9 cellular contexts compared by ENCODE assay signal in the genomic region with DNA sequence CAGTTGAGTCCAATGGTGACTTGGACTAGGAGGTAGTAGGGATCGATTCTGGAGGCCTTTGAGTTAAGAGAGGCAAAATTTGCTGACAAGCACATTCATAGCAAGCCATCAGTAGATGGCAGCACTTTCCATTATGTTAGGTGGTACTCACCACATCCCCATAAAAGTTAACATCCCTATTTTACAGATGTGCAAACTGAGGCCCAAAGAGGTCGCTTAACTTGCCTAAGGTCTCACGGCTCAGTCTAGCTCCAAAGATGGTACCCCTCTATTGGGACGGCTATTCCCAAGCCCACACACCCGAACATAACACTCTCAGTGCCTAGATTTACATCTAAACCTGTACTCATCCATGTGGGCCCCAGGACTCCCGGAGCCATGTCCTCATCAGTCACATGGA. TPM values are rescaled to one million over a fixed set of nuclear protein-coding genes. Genes with fewer than 3 reads are reported as not detected.
DNase-seq lines count a peak whose midpoint lies in the region; ATAC-seq, FAIRE-seq and TF ChIP-seq lines count a peak whose summit lies in the region.
"Had no signal": no experiment of that assay in that cellular context is flagged by ENCODE, and none has a peak within 500 bp of the region (broad histone marks: within the 10 kb centered on the region; RNA-seq: fewer than 3 reads in every experiment).

No MANE protein-coding gene starts in this region.

- H4K5ac ChIP-seq in H1 (ENCODE audit: insufficient read length, low read depth, low read length), result no peak overlapping the region

- no peak overlapping the region for H3K23ac ChIP-seq in H1 (ENCODE audit: insufficient read length)

- intact Hi-C loops in spleen (cut with DNase I; ENCODE audit: low total_unique reads), result no loop called here
- intact Hi-C loops in posterior cingulate gyrus (cut with DNase I), result no loop called here

- peaks cover 2% of the 10 kb centered on the region for H3K36me3 Mint-ChIP-seq in activated CD8-positive, alpha-beta memory T cell treated with anti-CD3 and anti-CD28 coated beads, Interleukin-2, amount 10 ng/mL, durations not matched to agents 7 days and 5 days

- CTCF ChIA-PET in activated CD8-positive, alpha-beta memory T cell treated with anti-CD3 and anti-CD28 coated beads, Interleukin-2, amount 10 ng/mL, durations not matched to agents 7 days and 5 days (lab: Charles Lee), result interaction anchor here (0.8 to 27.8 kb wide), 4 partner anchors 14 to 53 kb away, joined by 3 to 1113 read pairs (median 16); partner anchors contain the start of gene FOSB
- CTCF ChIA-PET in H1 (lab: Charles Lee; ENCODE audit: partially characterized antibody), result interaction anchor here (1.0 to 6.3 kb wide), 9 partner anchors 8 to 196 kb away, joined by 3 to 145 read pairs (median 9); partner anchors contain the start of gene FOSB

- no peaks in the 10 kb centered on the region for H3K79me2 ChIP-seq in H1 (ENCODE audit: control insufficient read depth in 1 of 2, insufficient read depth in 2 of 2, low read length in 2 of 2)

- peak; percentile 54 for DNase-seq in activated CD8-positive, alpha-beta memory T cell treated with anti-CD3 and anti-CD28 coated beads, Interleukin-2, amount 10 ng/mL, durations not matched to agents 7 days and 5 days
- no peak for DNase-seq in activated CD8-positive, alpha-beta memory T cell treated with anti-CD3 and anti-CD28 coated beads for 24 hours
- DNase-seq in NCI-H1694 treated with DMSO at 0.1 percent for 48 hours (lab: John Stamatoyannopoulos, UW) (peak; percentile 26), H1 (ENCODE audit: low read depth in 1 of 2, low spot score in 2 of 2) (no peak), spleen (no peak), T1000 (lab: John Stamatoyannopoulos, UW) (no peak), posterior cingulate gyrus (no peak), NCI-H1048 (lab: John Stamatoyannopoulos, UW) (no peak)
- DNase-seq: activated T-cell treated with anti-CD3 and anti-CD28 coated beads, Interleukin-2, amount 50 U/mL, for 48 hours had no signal

- no peak overlapping the region for H3K9ac ChIP-seq in H1 (replicated peaks in 1 of 4; ENCODE audit: extremely low read depth in 1 of 4, low read depth in 3 of 4, low read length in 3 of 4)

- peak overlapping the region; percentile 72 for H2BK15ac ChIP-seq in H1 (ENCODE audit: low read length)

- H3K4me2 ChIP-seq in H1 (ENCODE audit: insufficient read depth in 1 of 2, low read depth in 2 of 2, low read length in 2 of 2), result no peak overlapping the region

- no peaks in the 10 kb centered on the region for H3K9me3 ChIP-seq in H1 (ENCODE audit: insufficient read depth in 2 of 2, low read depth in 1 of 2, low read length in 1 of 2)
- H3K9me3 ChIP-seq in spleen, result no peaks in the 10 kb centered on the region

- no peak overlapping the region for H3K14ac ChIP-seq in H1 (ENCODE audit: insufficient read length)

- H3K4ac ChIP-seq in H1 (replicated peaks; ENCODE audit: insufficient read length, low read depth, low read length), result no peak overlapping the region

- H3K27me3 ChIP-seq in H1 (replicated peaks in 1 of 4; ENCODE audit: control insufficient read depth in 3 of 4, extremely low read depth in 1 of 4, insufficient read depth in 3 of 4, low read length in 3 of 4), result peaks cover 0 to 12% (median 10%) of the 10 kb centered on the region in 4 experiments; a peak in 6 of 7 replicates
- H3K27me3 ChIP-seq in spleen (replicated peaks in 1 of 7), result no peaks in the 10 kb centered on the region

- no peak overlapping the region for H4K91ac ChIP-seq in H1 (replicated peaks; ENCODE audit: insufficient read length, low read length)

- H4K20me1 ChIP-seq in H1 (replicated peaks in 1 of 2; ENCODE audit: control insufficient read depth in 1 of 2, insufficient read depth in 2 of 2, low read length in 2 of 2), result no peaks in the 10 kb centered on the region

- TF ChIP-seq POLR2A in H1 (IDR thresholded peaks at IDR 0.05; ENCODE audit: control extremely low read depth in 1 of 2, low read depth in 2 of 2, low read length in 2 of 2) (no peak), spleen (IDR thresholded peaks at IDR 0.05) (no peak)

- H3K4me1 ChIP-seq in H1 (replicated peaks in 1 of 4; ENCODE audit: control insufficient read depth in 3 of 4, insufficient read depth in 4 of 4, low read length in 3 of 4), result peaks cover 6 to 20% (median 11%) of the 10 kb centered on the region in 4 experiments
- H3K4me1 ChIP-seq in spleen, result peaks cover 29 to 78% (median 54%) of the 10 kb centered on the region in 6 donors

- H3K4me1 Mint-ChIP-seq in activated CD8-positive, alpha-beta memory T cell treated with anti-CD3 and anti-CD28 coated beads, Interleukin-2, amount 10 ng/mL, durations not matched to agents 7 days and 5 days, result peaks cover 55% of the 10 kb centered on the region

- no peaks in the 10 kb centered on the region for H3K36me3 ChIP-seq in H1 (ENCODE audit: control insufficient read depth in 2 of 4, insufficient read depth in 4 of 4, low read length in 3 of 4)
- no peaks in the 10 kb centered on the region for H3K36me3 ChIP-seq in spleen

- 89% methylated on average over 6 of the region's 6 CpGs; no CpG with 5 or more reads in 1 of the 2 experiments for WGBS in H1 (ENCODE audit: extremely low coverage in 1 of 2, insufficient coverage in 1 of 2, insufficient read length in 1 of 2, insufficient replicate concordance in 2 of 2, low coverage in 1 of 2, low lambda C conversion rate in 2 of 2, missing lambda C conversion rate in 1 of 2), 2 experiments
- 75 to 84% (median 80%) methylated on average over 6 of the region's 6 CpGs for WGBS in spleen, 5 donors

- H3K27ac Mint-ChIP-seq in activated CD8-positive, alpha-beta memory T cell treated with anti-CD3 and anti-CD28 coated beads, Interleukin-2, amount 10 ng/mL, durations not matched to agents 7 days and 5 days, result no peak overlapping the region

- no peak for TF ChIP-seq EP300 in H1 (IDR thresholded peaks at IDR 0.05; ENCODE audit: borderline replicate concordance in 1 of 2, low read depth in 2 of 2, low read length in 2 of 2)

- H3K27ac ChIP-seq in H1 (ENCODE audit: low read depth, low read length) (no peak overlapping the region), spleen (peak overlapping the region in 1 of 8 donors; percentile 9)

- H4K8ac ChIP-seq in H1 (ENCODE audit: extremely low read depth, insufficient read depth, low read length), result no peak overlapping the region

- H3K23me2 ChIP-seq in H1 (ENCODE audit: low read depth, low read length), result peaks cover 23% of the 10 kb centered on the region

- H2BK12ac ChIP-seq in H1 (ENCODE audit: low read depth, low read length), result no peak overlapping the region

- H3K27me3 Mint-ChIP-seq in activated CD8-positive, alpha-beta memory T cell treated with anti-CD3 and anti-CD28 coated beads, Interleukin-2, amount 10 ng/mL, durations not matched to agents 7 days and 5 days, result no peaks in the 10 kb centered on the region

- no peak for FAIRE-seq in H1 (lab: Jason Lieb, UNC)

- no peaks in the 10 kb centered on the region for H3K79me1 ChIP-seq in H1 (ENCODE audit: low read depth, low read length)

- H2BK5ac ChIP-seq in H1 (ENCODE audit: low read depth, low read length), result no peak overlapping the region

- no peak overlapping the region for H3K56ac ChIP-seq in H1 (replicated peaks; ENCODE audit: insufficient read length, low read depth, low read length)

- H2BK20ac ChIP-seq in H1 (ENCODE audit: low read length), result no peak overlapping the region

- TF ChIP-seq RAD21 in H1 (IDR thresholded peaks at IDR 0.05 in 1 of 2, conservative IDR thresholded peaks at IDR 0.05 in 1 of 2; ENCODE audit: low read depth in 2 of 2, low read length in 2 of 2), result peak; percentile 37 to 44

- no peak overlapping the region; the same call in 1 of the 2 replicates for H2AK5ac ChIP-seq in H1 (ENCODE audit: low read depth, low read length)

- no peak overlapping the region for H2BK120ac ChIP-seq in H1 (replicated peaks; ENCODE audit: low read depth, low read length)

- peak overlapping the region; percentile 28 for H3K4me3 Mint-ChIP-seq in activated CD8-positive, alpha-beta memory T cell treated with anti-CD3 and anti-CD28 coated beads, Interleukin-2, amount 10 ng/mL, durations not matched to agents 7 days and 5 days

- no peaks in the 10 kb centered on the region for H3K9me3 Mint-ChIP-seq in activated CD8-positive, alpha-beta memory T cell treated with anti-CD3 and anti-CD28 coated beads, Interleukin-2, amount 10 ng/mL, durations not matched to agents 7 days and 5 days (ENCODE audit: low read depth)

- POLR2A ChIA-PET in H1 (lab: Charles Lee; ENCODE audit: partially characterized antibody), result interaction anchor here (1.3 to 1.9 kb wide), 4 partner anchors 9 to 31 kb away, joined by 7 to 12 read pairs (median 8); partner anchors contain the start of gene FOSB

- H3K4me3 ChIP-seq in H1 (ENCODE audit: extremely low read depth in 1 of 4, insufficient read depth in 2 of 4, low read depth in 3 of 4, low read length in 4 of 4), result no peak overlapping the region
- no peak overlapping the region for H3K4me3 ChIP-seq in spleen

- TF ChIP-seq CTCF in H1 (IDR thresholded peaks at IDR 0.05; ENCODE audit: control extremely low read depth in 1 of 3, insufficient read depth in 1 of 3, low read depth in 1 of 3, low read length in 3 of 3), result peak in 2 of 3 experiments; percentile 30 to 64; a peak in 2 of 4 replicates
- peak in 7 of 11 experiments; percentile 4 to 49 (median 37) for TF ChIP-seq CTCF in spleen (IDR thresholded peaks at IDR 0.05 in 8 of 11, conservative IDR thresholded peaks at IDR 0.05 in 3 of 11)

- H2AFZ ChIP-seq in H1 (ENCODE audit: low read length), result no peak overlapping the region

- ATAC-seq in activated CD8-positive, alpha-beta memory T cell treated with anti-CD3 and anti-CD28 coated beads, Interleukin-2, amount 10 ng/mL, durations not matched to agents 7 days and 5 days, result no peak

- no peak overlapping the region for H3K18ac ChIP-seq in H1 (ENCODE audit: extremely low read depth, low read length)

RNA-seq across cellular contexts. Expression of gene FOSB, which starts 21.5 kb away (rescaled TPM):
- 10 to 100 TPM in 1 of 2 experiments, 1 to 10 TPM in 1; 5.6 to 98.6 TPM for total RNA-seq in activated CD8-positive, alpha-beta memory T cell treated with anti-CD3 and anti-CD28 coated beads, Interleukin-2, amount 10 ng/mL, durations not matched to agents 7 days and 5 days
- 1.3 and 2.7 TPM in 2 replicates for total RNA-seq in H1 (2021; fragmentation: NEBNext Ultra II Directional; extraction: Animal tissue kit (Norgen Biotek cat#: 25700))
- polyA plus RNA-seq in H1 (2011; rRNA removed) (0.44 and 1.2 TPM in 2 replicates), spleen (1 to 10 TPM in 2 of 3 donors, under 1 TPM in 1; 0.42 to 2.2 (median 1.3) TPM)
- 0.32 TPM for polyA plus RNA-seq in H1 (2011; cell fraction: cytosol; rRNA removed)
- 5.2 TPM for polyA plus RNA-seq in H1 (2011; cell fraction: nucleus; rRNA removed)
- 1.1 to 4.3 TPM (median 2.6 TPM) in 4 replicates for polyA plus RNA-seq in H1 (2012, experiment 1 of 2)
- 2.4 TPM for polyA plus RNA-seq in H1 (2012, experiment 2 of 2)
- 0.85 TPM for polyA plus RNA-seq in H1 (2013, experiment 1 of 2)
- 0.79 TPM for polyA plus RNA-seq in H1 (2013, experiment 2 of 2)
- polyA minus RNA-seq in H1 (2011; rRNA and poly(A)+ RNA removed), result 2.8 and 6.9 TPM in 2 replicates
- polyA minus RNA-seq in H1 (2011; cell fraction: cytosol; rRNA and poly(A)+ RNA removed), result 1.5 TPM
- polyA minus RNA-seq in H1 (2011; cell fraction: nucleus; rRNA and poly(A)+ RNA removed), result 39.4 TPM
- 10 to 100 TPM in 2 of 7 donors, 1 to 10 TPM in 4, under 1 TPM in 1; 0.92 to 41.7 (median 1.6) TPM for total RNA-seq in spleen

RNA-seq across cellular contexts. Expression of gene ERCC1, which starts 22.6 kb away (rescaled TPM):
- 10 to 100 TPM; 62.5 to 73.4 TPM for total RNA-seq in activated CD8-positive, alpha-beta memory T cell treated with anti-CD3 and anti-CD28 coated beads, Interleukin-2, amount 10 ng/mL, durations not matched to agents 7 days and 5 days
- 44.7 and 46.4 TPM in 2 replicates for total RNA-seq in H1 (2021; fragmentation: NEBNext Ultra II Directional; extraction: Animal tissue kit (Norgen Biotek cat#: 25700))
- polyA plus RNA-seq in H1 (2011; rRNA removed) (94.2 and 112 TPM in 2 replicates), spleen (10 to 100 TPM; 45.3 to 54.6 (median 50.0) TPM)
- polyA plus RNA-seq in H1 (2011; cell fraction: cytosol; rRNA removed), result 73.6 TPM
- polyA plus RNA-seq in H1 (2011; cell fraction: nucleus; rRNA removed), result 104 TPM
- 44.6 to 60.9 TPM (median 54.2 TPM) in 4 replicates for polyA plus RNA-seq in H1 (2012, experiment 1 of 2)
- polyA plus RNA-seq in H1 (2012, experiment 2 of 2), result 246 TPM
- 51.0 TPM for polyA plus RNA-seq in H1 (2013, experiment 1 of 2)
- polyA plus RNA-seq in H1 (2013, experiment 2 of 2), result 52.4 TPM
- 32.3 and 35.8 TPM in 2 replicates for polyA minus RNA-seq in H1 (2011; rRNA and poly(A)+ RNA removed)
- 33.8 TPM for polyA minus RNA-seq in H1 (2011; cell fraction: cytosol; rRNA and poly(A)+ RNA removed)
- 31.2 TPM for polyA minus RNA-seq in H1 (2011; cell fraction: nucleus; rRNA and poly(A)+ RNA removed)
- 10 to 100 TPM; 47.3 to 69.4 (median 59.7) TPM for total RNA-seq in spleen

RNA-seq across cellular contexts. Expression of gene POLR1G, which starts 39.9 kb away (rescaled TPM):
- total RNA-seq in activated CD8-positive, alpha-beta memory T cell treated with anti-CD3 and anti-CD28 coated beads, Interleukin-2, amount 10 ng/mL, durations not matched to agents 7 days and 5 days, result 10 to 100 TPM in 1 of 2 experiments, 1 to 10 TPM in 1; 8.9 to 12.2 TPM
- 34.8 and 38.0 TPM in 2 replicates for total RNA-seq in H1 (2021; fragmentation: NEBNext Ultra II Directional; extraction: Animal tissue kit (Norgen Biotek cat#: 25700))
- polyA plus RNA-seq in H1 (2011; rRNA removed) (16.8 and 18.4 TPM in 2 replicates), spleen (1 to 10 TPM; 2.1 to 4.3 (median 2.5) TPM)
- 16.6 TPM for polyA plus RNA-seq in H1 (2011; cell fraction: cytosol; rRNA removed)
- polyA plus RNA-seq in H1 (2011; cell fraction: nucleus; rRNA removed), result 10.3 TPM
- polyA plus RNA-seq in H1 (2012, experiment 1 of 2), result 20.0 to 27.9 TPM (median 23.6 TPM) in 4 replicates
- polyA plus RNA-seq in H1 (2012, experiment 2 of 2), result 18.3 TPM
- polyA plus RNA-seq in H1 (2013, experiment 1 of 2), result 42.2 TPM
- polyA plus RNA-seq in H1 (2013, experiment 2 of 2), result 43.6 TPM
- 8.2 and 8.3 TPM in 2 replicates for polyA minus RNA-seq in H1 (2011; rRNA and poly(A)+ RNA removed)
- 21.5 TPM for polyA minus RNA-seq in H1 (2011; cell fraction: cytosol; rRNA and poly(A)+ RNA removed)
- 14.5 TPM for polyA minus RNA-seq in H1 (2011; cell fraction: nucleus; rRNA and poly(A)+ RNA removed)
- total RNA-seq in spleen, result 1 to 10 TPM; 2.6 to 4.3 (median 3.1) TPM

RNA-seq across cellular contexts. Expression of gene PPP1R13L, which starts 41.4 kb away (rescaled TPM):
- 10 to 100 TPM in 1 of 2 experiments, 1 to 10 TPM in 1; 6.4 to 11.7 TPM for total RNA-seq in activated CD8-positive, alpha-beta memory T cell treated with anti-CD3 and anti-CD28 coated beads, Interleukin-2, amount 10 ng/mL, durations not matched to agents 7 days and 5 days
- 15.3 and 18.4 TPM in 2 replicates for total RNA-seq in H1 (2021; fragmentation: NEBNext Ultra II Directional; extraction: Animal tissue kit (Norgen Biotek cat#: 25700))
- polyA plus RNA-seq in H1 (2011; rRNA removed) (9.1 and 20.4 TPM in 2 replicates), spleen (10 to 100 TPM in 1 of 3 donors, 1 to 10 TPM in 2; 7.5 to 13.2 (median 8.8) TPM)
- polyA plus RNA-seq in H1 (2011; cell fraction: cytosol; rRNA removed), result 12.5 TPM
- polyA plus RNA-seq in H1 (2011; cell fraction: nucleus; rRNA removed), result 39.1 TPM
- polyA plus RNA-seq in H1 (2012, experiment 1 of 2), result 25.0 to 32.4 TPM (median 29.9 TPM) in 4 replicates
- 28.1 TPM for polyA plus RNA-seq in H1 (2012, experiment 2 of 2)
- 35.0 TPM for polyA plus RNA-seq in H1 (2013, experiment 1 of 2)
- polyA plus RNA-seq in H1 (2013, experiment 2 of 2), result 27.2 TPM
- 4.3 and 7.5 TPM in 2 replicates for polyA minus RNA-seq in H1 (2011; rRNA and poly(A)+ RNA removed)
- polyA minus RNA-seq in H1 (2011; cell fraction: cytosol; rRNA and poly(A)+ RNA removed), result 19.8 TPM
- polyA minus RNA-seq in H1 (2011; cell fraction: nucleus; rRNA and poly(A)+ RNA removed), result 12.2 TPM
- total RNA-seq in spleen, result 10 to 100 TPM in 5 of 7 donors, 1 to 10 TPM in 2; 3.9 to 18.1 (median 12.5) TPM

RNA-seq across cellular contexts. Expression of gene RTN2, which starts 50.6 kb away (rescaled TPM):
- 1 to 10 TPM; 3.1 to 4.3 TPM for total RNA-seq in activated CD8-positive, alpha-beta memory T cell treated with anti-CD3 and anti-CD28 coated beads, Interleukin-2, amount 10 ng/mL, durations not matched to agents 7 days and 5 days
- 21.1 and 21.6 TPM in 2 replicates for total RNA-seq in H1 (2021; fragmentation: NEBNext Ultra II Directional; extraction: Animal tissue kit (Norgen Biotek cat#: 25700))
- 21.0 and 33.5 TPM in 2 replicates for polyA plus RNA-seq in H1 (2011; rRNA removed)
- 19.9 TPM for polyA plus RNA-seq in H1 (2011; cell fraction: cytosol; rRNA removed)
- 19.7 TPM for polyA plus RNA-seq in H1 (2011; cell fraction: nucleus; rRNA removed)
- polyA plus RNA-seq in H1 (2012, experiment 1 of 2), result 19.1 to 26.5 TPM (median 23.9 TPM) in 4 replicates
- polyA plus RNA-seq in H1 (2012, experiment 2 of 2), result 24.8 TPM
- polyA plus RNA-seq in H1 (2013, experiment 1 of 2), result 32.6 TPM
- 36.9 TPM for polyA plus RNA-seq in H1 (2013, experiment 2 of 2)
- polyA minus RNA-seq in H1 (2011; rRNA and poly(A)+ RNA removed), result 9.5 and 14.4 TPM in 2 replicates
- polyA minus RNA-seq in H1 (2011; cell fraction: cytosol; rRNA and poly(A)+ RNA removed), result 8.3 TPM
- polyA minus RNA-seq in H1 (2011; cell fraction: nucleus; rRNA and poly(A)+ RNA removed), result 9.9 TPM
- total RNA-seq in spleen, result 10 to 100 TPM in 6 of 7 donors, 1 to 10 TPM in 1; 9.2 to 22.6 (median 15.1) TPM
- polyA plus RNA-seq in spleen, result 1 to 10 TPM; 4.9 to 7.9 (median 7.6) TPM

Comparison
In these comparisons a context has a peak if more than half of its experiments do, and no peak if none do; other contexts are left out.
1. DNase-seq: peak in activated CD8-positive, alpha-beta memory T cell treated with anti-CD3 and anti-CD28 coated beads, Interleukin-2, amount 10 ng/mL, durations not matched to agents 7 days and 5 days (single experiment) and NCI-H1694 treated with DMSO at 0.1 percent for 48 hours (single experiment); none in activated CD8-positive, alpha-beta memory T cell treated with anti-CD3 and anti-CD28 coated beads for 24 hours (single experiment), H1 (0 of 2), spleen (single experiment), T1000 (single experiment), posterior cingulate gyrus (0 of 10) and NCI-H1048 (single experiment).